In the genomic region with DNA sequence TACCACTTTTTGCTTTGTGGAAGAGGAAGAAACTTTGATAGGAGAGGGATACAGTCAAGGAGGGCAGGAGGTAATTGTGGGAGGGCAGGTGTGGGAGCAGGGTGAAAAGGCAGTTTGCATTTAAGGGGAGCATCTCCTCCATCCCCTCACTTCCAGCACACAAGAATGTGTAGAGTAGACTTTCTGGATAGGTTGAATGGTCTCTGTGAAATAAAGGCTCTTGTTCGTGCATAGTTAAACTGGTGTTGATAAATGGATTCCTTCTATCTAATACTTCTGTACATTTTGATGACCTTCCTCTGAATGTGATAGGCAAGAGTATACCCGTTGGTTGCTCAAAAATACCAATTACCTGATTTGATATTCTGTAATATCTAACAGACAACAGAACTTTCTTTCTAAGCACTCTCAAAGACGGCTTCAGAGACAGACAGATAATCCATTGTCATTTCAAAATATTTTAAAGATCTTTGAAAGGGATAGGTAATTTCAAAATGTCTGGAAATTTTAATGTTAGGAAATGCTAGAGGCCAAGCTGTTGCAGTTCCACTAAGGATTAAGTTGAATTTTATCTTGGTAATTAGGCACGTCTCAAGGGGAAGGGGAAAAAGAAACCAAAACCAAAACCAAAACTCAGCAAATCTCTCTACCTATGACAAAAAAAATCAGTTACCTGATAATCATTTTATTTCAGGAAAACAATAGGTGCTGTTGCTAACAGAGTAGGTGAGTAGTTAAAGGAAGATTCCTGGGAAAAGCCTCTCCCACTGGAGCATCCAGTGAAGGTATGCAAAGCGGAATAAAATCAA, we compare ENCODE assay signal across 15 cellular contexts.
DNase-seq lines count a peak whose midpoint lies in the region; ATAC-seq and TF ChIP-seq lines count a peak whose summit lies in the region.
"Had no signal": no experiment of that assay in that cellular context is flagged by ENCODE, and none has a peak within 500 bp of the region (broad histone marks: within the 10 kb centered on the region; RNA-seq: fewer than 3 reads in every experiment).

No MANE protein-coding gene starts in this region.

- no peaks in the 10 kb centered on the region for H3K27me3 Mint-ChIP-seq in activated T-cell treated with anti-CD3 and anti-CD28 coated beads, Interleukin-2, amount 50 U/mL, for 24 hours
- H3K27me3 Mint-ChIP-seq in activated naive CD8-positive, alpha-beta T cell treated with anti-CD3 and anti-CD28 coated beads, Interleukin-2, amount 10 ng/mL, durations not matched to agents 7 days and 5 days, result no peaks in the 10 kb centered on the region
- peaks cover 6 to 7% of the 10 kb centered on the region in 2 donors for H3K27me3 Mint-ChIP-seq in natural killer cell treated with Interleukin-12 subunit alpha and Interleukin-12 subunit beta and Interleukin-15 and Interleukin-18, amount 100 ng/mL, for 72 hours

- CTCF ChIA-PET in OCI-LY7 (lab: Charles Lee; ENCODE audit: unreplicated experiment), result no interaction called here

- TF ChIP-seq CTCF in OCI-LY7 (conservative IDR thresholded peaks at IDR 0.05; ENCODE audit: low read length), result no peak

- H3K4me2 ChIP-seq in OCI-LY7 (ENCODE audit: low read length), result peak overlapping the region; percentile 45
- H3K4me2 ChIP-seq in GM23248 (ENCODE audit: unreplicated experiment), result no peak overlapping the region

- H3K9me3 ChIP-seq in OCI-LY7 (ENCODE audit: low read length) (no peaks in the 10 kb centered on the region), GM23248 (ENCODE audit: low read depth) (no peaks in the 10 kb centered on the region)
- H3K9me3 ChIP-seq: left ventricle myocardium inferior had no signal

- H3K27ac ChIP-seq in OCI-LY7 (ENCODE audit: low read depth, low read length, poor library complexity, severe bottlenecking) (no peak overlapping the region), GM23248 (no peak overlapping the region)
- H3K27ac ChIP-seq: left ventricle myocardium inferior had no signal

- ATAC-seq in activated naive CD8-positive, alpha-beta T cell treated with anti-CD3 and anti-CD28 coated beads, Interleukin-2, amount 10 ng/mL, durations not matched to agents 7 days and 5 days (ENCODE audit: low read depth), result peak; percentile 32
- no peak for ATAC-seq in natural killer cell treated with Interleukin-12 subunit alpha and Interleukin-12 subunit beta and Interleukin-15 and Interleukin-18, amount 100 ng/mL, for 72 hours
- no peak for ATAC-seq in GM18517 (IDR thresholded peaks at IDR 0.05; ENCODE audit: unreplicated experiment)

- BruUV-seq in OCI-LY7 (replicated peaks; lab: Mats Ljungman, UMichigan), result no TSS peak

- H3K79me2 ChIP-seq in OCI-LY7 (ENCODE audit: insufficient read depth, low read depth, low read length) (no peaks in the 10 kb centered on the region), GM23248 (ENCODE audit: insufficient read depth) (no peaks in the 10 kb centered on the region)

- WGBS in GM23248 (ENCODE audit: low coverage in 1 of 2, low lambda C conversion rate in 2 of 2, missing lambda C conversion rate in 2 of 2), 2 experiments, result 60 to 64% methylated on average over 5 of the region's 5 CpGs

- H3K4me1 ChIP-seq in OCI-LY7 (ENCODE audit: insufficient read depth, low read length, poor library complexity, severe bottlenecking), result peaks cover 20% of the 10 kb centered on the region
- no peaks in the 10 kb centered on the region for H3K4me1 ChIP-seq in GM23248 (ENCODE audit: insufficient read depth)

- H3K9me2 ChIP-seq in OCI-LY7 (ENCODE audit: insufficient read depth, low read length), result no peaks in the 10 kb centered on the region
- H3K9me2 ChIP-seq in GM23248 (ENCODE audit: insufficient read depth), result no peaks in the 10 kb centered on the region

- peak overlapping the region; percentile 87 for H2AFZ ChIP-seq in OCI-LY7 (ENCODE audit: low read length)
- H2AFZ ChIP-seq in GM23248, result no peak overlapping the region

- H3K27me3 ChIP-seq in GM23248 (replicated peaks; ENCODE audit: insufficient read depth), result 0 out of 2 replicates have a peak, but pooled peaks cover 5% of the 10 kb centered on the region

- H3K36me3 Mint-ChIP-seq in activated T-cell treated with anti-CD3 and anti-CD28 coated beads, Interleukin-2, amount 50 U/mL, for 24 hours (ENCODE audit: low read depth), result no peaks in the 10 kb centered on the region
- H3K36me3 Mint-ChIP-seq in activated naive CD8-positive, alpha-beta T cell treated with anti-CD3 and anti-CD28 coated beads, Interleukin-2, amount 10 ng/mL, durations not matched to agents 7 days and 5 days, result peaks cover 3% of the 10 kb centered on the region
- H3K36me3 Mint-ChIP-seq in natural killer cell treated with Interleukin-12 subunit alpha and Interleukin-12 subunit beta and Interleukin-15 and Interleukin-18, amount 100 ng/mL, for 72 hours, result no peaks in the 10 kb centered on the region

- H3K36me3 ChIP-seq in OCI-LY7 (ENCODE audit: insufficient read depth, low read length) (no peaks in the 10 kb centered on the region), GM23248 (ENCODE audit: low read depth) (no peaks in the 10 kb centered on the region)
- H3K36me3 ChIP-seq: left ventricle myocardium inferior had no signal

- H3K4me1 Mint-ChIP-seq in activated T-cell treated with anti-CD3 and anti-CD28 coated beads, Interleukin-2, amount 50 U/mL, for 24 hours (ENCODE audit: low read depth), result peaks cover 55% of the 10 kb centered on the region
- peaks cover 37% of the 10 kb centered on the region for H3K4me1 Mint-ChIP-seq in activated naive CD8-positive, alpha-beta T cell treated with anti-CD3 and anti-CD28 coated beads, Interleukin-2, amount 10 ng/mL, durations not matched to agents 7 days and 5 days
- H3K4me1 Mint-ChIP-seq in natural killer cell treated with Interleukin-12 subunit alpha and Interleukin-12 subunit beta and Interleukin-15 and Interleukin-18, amount 100 ng/mL, for 72 hours (ENCODE audit: low read depth in 2 of 2), result peaks cover 7 to 15% of the 10 kb centered on the region in 2 donors

- H3F3A ChIP-seq in GM23248 (ENCODE audit: insufficient read depth), result no peaks in the 10 kb centered on the region

- H3K4me3 ChIP-seq in OCI-LY7 (ENCODE audit: low read depth, low read length, poor library complexity, severe bottlenecking), result peak overlapping the region; percentile 35
- no peak overlapping the region for H3K4me3 ChIP-seq in GM23248
- H3K4me3 ChIP-seq: left ventricle myocardium inferior had no signal

- in situ Hi-C loops in GM23248 (cut with MboI), result no loop called here

- H3K4me3 Mint-ChIP-seq in activated T-cell treated with anti-CD3 and anti-CD28 coated beads, Interleukin-2, amount 50 U/mL, for 24 hours, result peak overlapping the region; percentile 62
- peak overlapping the region; percentile 62 for H3K4me3 Mint-ChIP-seq in activated naive CD8-positive, alpha-beta T cell treated with anti-CD3 and anti-CD28 coated beads, Interleukin-2, amount 10 ng/mL, durations not matched to agents 7 days and 5 days
- H3K4me3 Mint-ChIP-seq in natural killer cell treated with Interleukin-12 subunit alpha and Interleukin-12 subunit beta and Interleukin-15 and Interleukin-18, amount 100 ng/mL, for 72 hours, result peak overlapping the region; percentile 19

- H4K20me1 ChIP-seq in OCI-LY7 (ENCODE audit: insufficient read depth, low read length) (no peaks in the 10 kb centered on the region), GM23248 (ENCODE audit: insufficient read depth) (no peaks in the 10 kb centered on the region)

- no peaks in the 10 kb centered on the region for H3K9me3 Mint-ChIP-seq in activated T-cell treated with anti-CD3 and anti-CD28 coated beads, Interleukin-2, amount 50 U/mL, for 24 hours
- H3K9me3 Mint-ChIP-seq in activated naive CD8-positive, alpha-beta T cell treated with anti-CD3 and anti-CD28 coated beads, Interleukin-2, amount 10 ng/mL, durations not matched to agents 7 days and 5 days, result peaks cover 1% of the 10 kb centered on the region
- no peaks in the 10 kb centered on the region for H3K9me3 Mint-ChIP-seq in natural killer cell treated with Interleukin-12 subunit alpha and Interleukin-12 subunit beta and Interleukin-15 and Interleukin-18, amount 100 ng/mL, for 72 hours

- no peak overlapping the region for H3K9ac ChIP-seq in GM23248

- no peak for DNase-seq in activated T-cell treated with anti-CD3 and anti-CD28 coated beads, Interleukin-2, amount 50 U/mL, for 24 hours
- no peak for DNase-seq in activated T-cell treated with anti-CD3 and anti-CD28 coated beads, Interleukin-2, amount 50 U/mL, for 48 hours
- DNase-seq in OCI-LY7 (ENCODE audit: low spot score), result peak; percentile 23
- no peak for DNase-seq in activated naive CD8-positive, alpha-beta T cell treated with anti-CD3 and anti-CD28 coated beads, Interleukin-2, amount 10 ng/mL, durations not matched to agents 7 days and 5 days
- DNase-seq in natural killer cell treated with Interleukin-12 subunit alpha and Interleukin-12 subunit beta and Interleukin-15 and Interleukin-18, amount 100 ng/mL, for 72 hours (ENCODE audit: low spot score), result no peak
- DNase-seq in inferior parietal cortex (ENCODE audit: extremely low spot score), result no peak
- no peak for DNase-seq in GM23248
- DNase-seq: aorta; foreskin melanocyte; left ventricle myocardium inferior; NCI-H2081; NCI-H526; stimulated activated CD4-positive, alpha-beta T cell treated with anti-CD3 and anti-CD28 coated beads, Interleukin-12 subunit alpha, Interleukin-12 subunit beta, amount 100 ng/mL, for 4 hours; SW 1271 had no signal

- POLR2A ChIA-PET in OCI-LY7 (lab: Charles Lee), result no interaction called here
- POLR2A ChIA-PET in activated naive CD8-positive, alpha-beta T cell treated with anti-CD3 and anti-CD28 coated beads, Interleukin-2, amount 10 ng/mL, durations not matched to agents 7 days and 5 days (lab: Charles Lee), result no interaction called here

- intact Hi-C loops in OCI-LY7 (cut with micrococcal nuclease; ENCODE audit: unreplicated experiment), result no loop called here

- peak overlapping the region; percentile 29 for H3K27ac Mint-ChIP-seq in activated T-cell treated with anti-CD3 and anti-CD28 coated beads, Interleukin-2, amount 50 U/mL, for 24 hours
- peak overlapping the region; percentile 82 for H3K27ac Mint-ChIP-seq in activated naive CD8-positive, alpha-beta T cell treated with anti-CD3 and anti-CD28 coated beads, Interleukin-2, amount 10 ng/mL, durations not matched to agents 7 days and 5 days
- peak overlapping the region in 1 of 2 donors; percentile 54 for H3K27ac Mint-ChIP-seq in natural killer cell treated with Interleukin-12 subunit alpha and Interleukin-12 subunit beta and Interleukin-15 and Interleukin-18, amount 100 ng/mL, for 72 hours
